Comparison of ENCODE assay signal across 8 cellular contexts in genomic region chr11:65118097-65118837, GRCh38. TPM values are rescaled to one million over a fixed set of nuclear protein-coding genes. Genes with fewer than 3 reads are reported as not detected.
DNase-seq lines count a peak whose midpoint lies in the region; ATAC-seq and TF ChIP-seq lines count a peak whose summit lies in the region.

No MANE protein-coding gene starts in this region.

- H2BK120ac ChIP-seq in mesenchymal stem cell (ENCODE audit: low read depth, low read length): no peak overlapping the region

- no peaks in the 10 kb centered on the region for H3K9me3 ChIP-seq in mesenchymal stem cell (ENCODE audit: control insufficient read depth, low read length)
- no peaks in the 10 kb centered on the region for H3K9me3 ChIP-seq in testis

- H3K14ac ChIP-seq in mesenchymal stem cell (ENCODE audit: low read length in 2 of 2): no peak overlapping the region

- H3K4me2 ChIP-seq in mesenchymal stem cell (ENCODE audit: low read length, poor library complexity, severe bottlenecking): no peak overlapping the region

- CTCF ChIA-PET in activated CD8-positive, alpha-beta T cell treated with anti-CD3 and anti-CD28 coated beads, Interleukin-2, amount 10 ng/mL, durations not matched to agents 7 days and 5 days (lab: Charles Lee): interaction anchor here (0.6 to 3.0 kb wide), 24 partner anchors 8 to 379 kb away, joined by 3 to 17 read pairs (median 6); partner anchors contain the start of genes ARL2, SAC3D1, SF1 and SYVN1

- H2BK12ac ChIP-seq in mesenchymal stem cell (ENCODE audit: low read length in 2 of 2): no peak overlapping the region

- no peak overlapping the region for H2AK5ac ChIP-seq in mesenchymal stem cell (ENCODE audit: low read length, severe bottlenecking)

- H3K36me3 ChIP-seq in mesenchymal stem cell (ENCODE audit: control insufficient read depth in 1 of 2, insufficient read depth in 2 of 2, low read depth in 1 of 2, low read length in 2 of 2) (peaks cover 50 to 53% of the 10 kb centered on the region in 2 experiments), testis (ENCODE audit: low read depth, missing control alignments) (no peaks in the 10 kb centered on the region)

- no peak overlapping the region for H2BK15ac ChIP-seq in mesenchymal stem cell (ENCODE audit: low read depth, poor library complexity, severe bottlenecking)

- no peak overlapping the region for H2BK5ac ChIP-seq in mesenchymal stem cell (ENCODE audit: low read depth, low read length, poor library complexity, severe bottlenecking)

- WGBS in mesenchymal stem cell: 90% methylated on average over 18 of the region's 18 CpGs
- WGBS in testis, 2 donors: 56 to 59% methylated on average over 18 of the region's 18 CpGs

- no peak overlapping the region for H3K27ac ChIP-seq in mesenchymal stem cell (ENCODE audit: low read length, poor library complexity, severe bottlenecking)
- H3K27ac ChIP-seq in testis: peak overlapping the region; percentile 2 to 50

- H3K4me1 ChIP-seq in mesenchymal stem cell (ENCODE audit: control insufficient read depth, insufficient read depth, low read depth, low read length) (peaks cover 31% of the 10 kb centered on the region), testis (peaks cover 20% of the 10 kb centered on the region)

- no peak for TF ChIP-seq POLR2A in testis (IDR thresholded peaks at IDR 0.05)

- peaks cover 20% of the 10 kb centered on the region for H3K79me1 ChIP-seq in mesenchymal stem cell (replicated peaks; ENCODE audit: low read length, poor library complexity, severe bottlenecking)

- peak overlapping the region; percentile 88 for H3K27ac Mint-ChIP-seq in activated T-cell treated with anti-CD3 and anti-CD28 coated beads, Interleukin-2, amount 50 U/mL, for 72 hours
- H3K27ac Mint-ChIP-seq in activated CD8-positive, alpha-beta T cell treated with anti-CD3 and anti-CD28 coated beads, Interleukin-2, amount 10 ng/mL, durations not matched to agents 7 days and 5 days: peak overlapping the region; percentile 97

- H3K4me3 Mint-ChIP-seq in activated T-cell treated with anti-CD3 and anti-CD28 coated beads, Interleukin-2, amount 50 U/mL, for 72 hours: peak overlapping the region; percentile 88 to 89
- H3K4me3 Mint-ChIP-seq in activated CD8-positive, alpha-beta T cell treated with anti-CD3 and anti-CD28 coated beads, Interleukin-2, amount 10 ng/mL, durations not matched to agents 7 days and 5 days: peak overlapping the region; percentile 90

- H4K91ac ChIP-seq in mesenchymal stem cell (ENCODE audit: low read length): no peak overlapping the region

- peak overlapping the region; percentile 98 for H3K9ac ChIP-seq in mesenchymal stem cell (ENCODE audit: low read length)

- no peak overlapping the region for H3K4ac ChIP-seq in mesenchymal stem cell (ENCODE audit: low read depth in 1 of 2, low read length in 2 of 2)

- peak in 1 of 3 experiments; percentile 47 for TF ChIP-seq CTCF in testis (IDR thresholded peaks at IDR 0.05)

- POLR2A ChIA-PET in activated CD8-positive, alpha-beta T cell treated with anti-CD3 and anti-CD28 coated beads, Interleukin-2, amount 10 ng/mL, durations not matched to agents 7 days and 5 days (lab: Charles Lee): interaction anchor here (0.6 to 3.4 kb wide), 15 partner anchors 9 to 658 kb away, joined by 3 to 14 read pairs (median 4); partner anchors contain the start of genes ARL2, EHBP1L1, POLA2 and SAC3D1

- no peak overlapping the region for H4K8ac ChIP-seq in mesenchymal stem cell (ENCODE audit: low read length)

- H3K4me3 ChIP-seq in mesenchymal stem cell (ENCODE audit: insufficient read depth in 1 of 2, low read depth in 1 of 2, low read length in 2 of 2) (no peak overlapping the region), testis (peak overlapping the region in 1 of 2 donors; percentile 84)

- H3K23ac ChIP-seq in mesenchymal stem cell (ENCODE audit: low read length in 2 of 2): no peak overlapping the region

- peaks cover 70% of the 10 kb centered on the region for H3K4me1 Mint-ChIP-seq in activated T-cell treated with anti-CD3 and anti-CD28 coated beads, Interleukin-2, amount 50 U/mL, for 72 hours (ENCODE audit: low read depth)
- H3K4me1 Mint-ChIP-seq in activated CD8-positive, alpha-beta T cell treated with anti-CD3 and anti-CD28 coated beads, Interleukin-2, amount 10 ng/mL, durations not matched to agents 7 days and 5 days (ENCODE audit: low read depth): peaks cover 64% of the 10 kb centered on the region

- H2AFZ ChIP-seq in mesenchymal stem cell (ENCODE audit: low read depth, low read length): no peak overlapping the region

- no peak for DNase-seq in activated T-cell treated with anti-CD3 and anti-CD28 coated beads, Interleukin-2, amount 50 U/mL, for 72 hours
- no peak for DNase-seq in activated T-cell treated with anti-CD3 and anti-CD28 coated beads, Interleukin-2, amount 50 U/mL, for 48 hours
- DNase-seq in activated CD8-positive, alpha-beta T cell treated with anti-CD3 and anti-CD28 coated beads, Interleukin-2, amount 10 ng/mL, durations not matched to agents 7 days and 5 days: no peak
- DNase-seq in mesenchymal stem cell (no peak), testis (no peak), H4 (ENCODE audit: low spot score) (no peak), dermis blood vessel endothelial cell (no peak), NCI-H345 treated with DMSO at 0.1 percent for 48 hours (lab: John Stamatoyannopoulos, UW; ENCODE audit: unreplicated experiment) (no peak)

- H3K27me3 Mint-ChIP-seq in activated T-cell treated with anti-CD3 and anti-CD28 coated beads, Interleukin-2, amount 50 U/mL, for 72 hours (ENCODE audit: low read depth): no peaks in the 10 kb centered on the region
- no peaks in the 10 kb centered on the region for H3K27me3 Mint-ChIP-seq in activated CD8-positive, alpha-beta T cell treated with anti-CD3 and anti-CD28 coated beads, Interleukin-2, amount 10 ng/mL, durations not matched to agents 7 days and 5 days (ENCODE audit: low read depth)

- peaks cover 18 to 33% of the 10 kb centered on the region in 2 donors for H3K36me3 Mint-ChIP-seq in activated T-cell treated with anti-CD3 and anti-CD28 coated beads, Interleukin-2, amount 50 U/mL, for 72 hours (ENCODE audit: insufficient read depth in 2 of 2)
- peaks cover 60% of the 10 kb centered on the region for H3K36me3 Mint-ChIP-seq in activated CD8-positive, alpha-beta T cell treated with anti-CD3 and anti-CD28 coated beads, Interleukin-2, amount 10 ng/mL, durations not matched to agents 7 days and 5 days (ENCODE audit: low read depth)

- no peak overlapping the region for H3K18ac ChIP-seq in mesenchymal stem cell (ENCODE audit: low read depth in 1 of 2, low read length in 2 of 2)

- intact Hi-C loops in testis (cut with DNase I; ENCODE audit: low total_unique reads): loop anchor here (10.0 kb wide), 1 partner anchor 103 kb away; the partner anchor contains the start of gene ARL2

- no peaks in the 10 kb centered on the region for H3K9me3 Mint-ChIP-seq in activated T-cell treated with anti-CD3 and anti-CD28 coated beads, Interleukin-2, amount 50 U/mL, for 72 hours
- H3K9me3 Mint-ChIP-seq in activated CD8-positive, alpha-beta T cell treated with anti-CD3 and anti-CD28 coated beads, Interleukin-2, amount 10 ng/mL, durations not matched to agents 7 days and 5 days (ENCODE audit: insufficient read depth): no peaks in the 10 kb centered on the region

- no peak for ATAC-seq in activated T-cell treated with anti-CD3 and anti-CD28 coated beads, Interleukin-2, amount 50 U/mL, for 72 hours (replicated peaks in 1 of 2)
- no peak for ATAC-seq in activated CD8-positive, alpha-beta T cell treated with anti-CD3 and anti-CD28 coated beads, Interleukin-2, amount 10 ng/mL, durations not matched to agents 7 days and 5 days

- no peaks in the 10 kb centered on the region for H3K27me3 ChIP-seq in mesenchymal stem cell (ENCODE audit: control insufficient read depth in 1 of 2, insufficient read depth in 1 of 2, low read length in 2 of 2)
- H3K27me3 ChIP-seq in testis: no peaks in the 10 kb centered on the region

RNA-seq across cellular contexts. Expression of gene ZNHIT2, which starts 0.8 kb away (rescaled TPM):
- total RNA-seq in activated T-cell treated with anti-CD3 and anti-CD28 coated beads, Interleukin-2, amount 50 U/mL, for 72 hours: 10 to 100 TPM in 1 of 2 donors, 1 to 10 TPM in 1; 9.9 to 10.4 TPM
- 10 to 100 TPM; 11.6 to 12.4 TPM for total RNA-seq in activated CD8-positive, alpha-beta T cell treated with anti-CD3 and anti-CD28 coated beads, Interleukin-2, amount 10 ng/mL, durations not matched to agents 7 days and 5 days
- 5.1 TPM for polyA plus RNA-seq in mesenchymal stem cell (2013, experiment 1 of 2)
- polyA plus RNA-seq in mesenchymal stem cell (2013, experiment 2 of 2): 5.0 TPM
- total RNA-seq in testis: 100 to 1,000 TPM in 1 of 2 donors, 10 to 100 TPM in 1; 64.2 to 119 TPM
- polyA plus RNA-seq in testis (ENCODE audit: insufficient read depth, low read depth, low replicate concordance): 47.3 TPM
- total RNA-seq in H4 (2014; rRNA removed; shearing (Covaris generic)): 5.6 and 8.0 TPM in 2 replicates
- total RNA-seq in dermis blood vessel endothelial cell: 8.1 and 13.1 TPM in 2 replicates

RNA-seq across cellular contexts. Expression of gene FAU, which starts 3.7 kb away (rescaled TPM):
- total RNA-seq in activated T-cell treated with anti-CD3 and anti-CD28 coated beads, Interleukin-2, amount 50 U/mL, for 72 hours: 1,000 to 10,000 TPM; 1,144 to 1,164 TPM
- 1,000 to 10,000 TPM in 1 of 2 experiments, 100 to 1,000 TPM in 1; 986 to 1,038 TPM for total RNA-seq in activated CD8-positive, alpha-beta T cell treated with anti-CD3 and anti-CD28 coated beads, Interleukin-2, amount 10 ng/mL, durations not matched to agents 7 days and 5 days
- 1,069 TPM for polyA plus RNA-seq in mesenchymal stem cell (2013, experiment 1 of 2)
- polyA plus RNA-seq in mesenchymal stem cell (2013, experiment 2 of 2): 1,068 TPM
- total RNA-seq in testis (100 to 1,000 TPM; 441 to 583 TPM), dermis blood vessel endothelial cell (180 and 316 TPM in 2 replicates)
- 761 TPM for polyA plus RNA-seq in testis (ENCODE audit: insufficient read depth, low read depth, low replicate concordance)
- total RNA-seq in H4 (2014; rRNA removed; shearing (Covaris generic)): 322 and 327 TPM in 2 replicates

RNA-seq across cellular contexts. Expression of gene MRPL49, which starts 3.9 kb away (rescaled TPM):
- 10 to 100 TPM; 73.6 to 89.8 TPM for total RNA-seq in activated T-cell treated with anti-CD3 and anti-CD28 coated beads, Interleukin-2, amount 50 U/mL, for 72 hours
- 10 to 100 TPM; 47.3 to 51.1 TPM for total RNA-seq in activated CD8-positive, alpha-beta T cell treated with anti-CD3 and anti-CD28 coated beads, Interleukin-2, amount 10 ng/mL, durations not matched to agents 7 days and 5 days
- polyA plus RNA-seq in mesenchymal stem cell (2013, experiment 1 of 2): 34.0 TPM
- 33.7 TPM for polyA plus RNA-seq in mesenchymal stem cell (2013, experiment 2 of 2)
- total RNA-seq in testis: 10 to 100 TPM; 82.8 to 87.7 TPM
- 53.9 TPM for polyA plus RNA-seq in testis (ENCODE audit: insufficient read depth, low read depth, low replicate concordance)
- 61.6 and 76.7 TPM in 2 replicates for total RNA-seq in H4 (2014; rRNA removed; shearing (Covaris generic))
- 51.8 and 59.2 TPM in 2 replicates for total RNA-seq in dermis blood vessel endothelial cell

RNA-seq across cellular contexts. Expression of gene TM7SF2, which starts 6.6 kb away (rescaled TPM):
- 10 to 100 TPM; 22.8 to 26.8 TPM for total RNA-seq in activated T-cell treated with anti-CD3 and anti-CD28 coated beads, Interleukin-2, amount 50 U/mL, for 72 hours
- total RNA-seq in activated CD8-positive, alpha-beta T cell treated with anti-CD3 and anti-CD28 coated beads, Interleukin-2, amount 10 ng/mL, durations not matched to agents 7 days and 5 days: 10 to 100 TPM; 25.3 to 26.1 TPM
- 37.6 TPM for polyA plus RNA-seq in mesenchymal stem cell (2013, experiment 1 of 2)
- 37.2 TPM for polyA plus RNA-seq in mesenchymal stem cell (2013, experiment 2 of 2)
- total RNA-seq in testis (10 to 100 TPM; 42.0 to 49.6 TPM), dermis blood vessel endothelial cell (25.7 and 31.4 TPM in 2 replicates)
- polyA plus RNA-seq in testis (ENCODE audit: insufficient read depth, low read depth, low replicate concordance): 36.4 TPM
- total RNA-seq in H4 (2014; rRNA removed; shearing (Covaris generic)): 3.2 and 5.2 TPM in 2 replicates

RNA-seq across cellular contexts. Expression of gene SYVN1, which starts 16.1 kb away (rescaled TPM):
- 10 to 100 TPM; 45.8 to 53.1 TPM for total RNA-seq in activated T-cell treated with anti-CD3 and anti-CD28 coated beads, Interleukin-2, amount 50 U/mL, for 72 hours
- total RNA-seq in activated CD8-positive, alpha-beta T cell treated with anti-CD3 and anti-CD28 coated beads, Interleukin-2, amount 10 ng/mL, durations not matched to agents 7 days and 5 days: 10 to 100 TPM; 28.7 to 33.0 TPM
- 33.9 TPM for polyA plus RNA-seq in mesenchymal stem cell (2013, experiment 1 of 2)
- 33.2 TPM for polyA plus RNA-seq in mesenchymal stem cell (2013, experiment 2 of 2)
- total RNA-seq in testis: 10 to 100 TPM; 67.4 to 87.2 TPM
- polyA plus RNA-seq in testis (ENCODE audit: insufficient read depth, low read depth, low replicate concordance): 62.0 TPM
- 6.4 and 18.0 TPM in 2 replicates for total RNA-seq in H4 (2014; rRNA removed; shearing (Covaris generic))
- 19.2 and 28.2 TPM in 2 replicates for total RNA-seq in dermis blood vessel endothelial cell
